1 cellular context compared by ENCODE assay signal in the genomic region with DNA sequence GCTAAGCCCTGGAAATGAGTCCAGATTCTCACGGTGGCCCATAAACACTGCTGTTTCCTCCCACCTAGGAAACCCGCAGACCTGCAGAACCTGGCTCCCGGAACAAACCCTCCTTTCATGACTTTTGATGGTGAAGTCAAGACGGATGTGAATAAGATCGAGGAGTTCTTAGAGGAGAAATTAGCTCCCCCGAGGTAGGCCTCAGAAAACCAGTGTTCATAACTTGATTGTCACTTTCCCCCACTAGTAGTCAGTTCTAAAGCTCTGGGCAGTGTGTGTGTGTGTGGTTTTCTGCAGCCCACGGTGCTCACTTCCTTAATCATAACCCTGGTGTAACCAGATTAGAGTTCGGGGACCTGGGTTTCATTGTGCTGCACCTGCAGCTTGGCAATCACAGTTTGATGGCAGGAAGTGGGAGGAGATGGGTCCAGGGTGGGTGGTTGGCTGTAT.
TF ChIP-seq lines count a peak whose summit lies in the region.

No MANE protein-coding gene starts in this region.

TF ChIP-seq in GM12878, 131 proteins besides CTCF, POLR2A, EP300 and RAD21 (continued from another document and continues in another):
- TF ChIP-seq EED (IDR thresholded peaks at IDR 0.05; ENCODE audit: low read depth) (peak; percentile 80), RUNX3 (IDR thresholded peaks at IDR 0.05; ENCODE audit: low read length) (peak; percentile 98), SMAD5 (IDR thresholded peaks at IDR 0.05; ENCODE audit: low read depth) (no peak), ZNF207 (IDR thresholded peaks at IDR 0.05; ENCODE audit: borderline replicate concordance) (no peak), JUNB (IDR thresholded peaks at IDR 0.05) (peak; percentile 69), SP1 (IDR thresholded peaks at IDR 0.05; ENCODE audit: low read depth, low read length) (peak; percentile 6), MEF2B (IDR thresholded peaks at IDR 0.05; ENCODE audit: partially characterized antibody, poor library complexity, severe bottlenecking) (peak; percentile 28), IKZF1 (conservative IDR thresholded peaks at IDR 0.05) (peak; percentile 49), ZZZ3 (IDR thresholded peaks at IDR 0.05; ENCODE audit: control insufficient read depth, insufficient read length, low read depth) (no peak), IKZF2 (IDR thresholded peaks at IDR 0.05) (peak; percentile 50), ETV6 (conservative IDR thresholded peaks at IDR 0.05 in 1 of 2, IDR thresholded peaks at IDR 0.05 in 1 of 2; ENCODE audit: borderline replicate concordance in 1 of 2, low read depth in 1 of 2) (peak in 1 of 2 experiments; percentile 78; a peak in 2 of 4 replicates), CHD2 (IDR thresholded peaks at IDR 0.05; ENCODE audit: borderline replicate concordance, low read depth, low read length) (no peak), ZNF622 (IDR thresholded peaks at IDR 0.05) (no peak), MTA2 (IDR thresholded peaks at IDR 0.05; ENCODE audit: low read depth) (peak; percentile 65), BCL11A (IDR thresholded peaks at IDR 0.05; ENCODE audit: low read depth, low read length) (peak; percentile 91), CBFB (IDR thresholded peaks at IDR 0.05; ENCODE audit: low read depth) (peak; percentile 91; the same call in 1 of the 2 replicates), GABPA (IDR thresholded peaks at IDR 0.05; ENCODE audit: low read depth) (peak; percentile 69; the same call in 1 of the 2 replicates), KLF5 (IDR thresholded peaks at IDR 0.05; ENCODE audit: partially characterized antibody) (no peak), MEF2A (IDR thresholded peaks at IDR 0.05; ENCODE audit: insufficient read depth, low read depth, low read length) (peak; percentile 78), PML (IDR thresholded peaks at IDR 0.05; ENCODE audit: low read length) (peak; percentile 63; the same call in 1 of the 2 replicates), WRNIP1 (IDR thresholded peaks at IDR 0.05; ENCODE audit: borderline replicate concordance, low read depth, low read length) (no peak), YY1 (IDR thresholded peaks at IDR 0.05; ENCODE audit: low read depth, low read length) (0 out of 2 replicates have a peak, but pooled peaks have one; percentile 37), CREM (IDR thresholded peaks at IDR 0.05; ENCODE audit: low read depth) (peak; percentile 71; the same call in 1 of the 2 replicates), EGR1 (IDR thresholded peaks at IDR 0.05; ENCODE audit: borderline replicate concordance in 1 of 2, low read depth in 2 of 2, low read length in 2 of 2) (peak in 1 of 2 experiments; percentile 32; a peak in 1 of 3 replicates), ATF7 (IDR thresholded peaks at IDR 0.05; ENCODE audit: low read depth) (0 out of 2 replicates have a peak, but pooled peaks have one; percentile 31), ZBED1 (IDR thresholded peaks at IDR 0.05; ENCODE audit: borderline replicate concordance) (peak; percentile 87; the same call in 1 of the 2 replicates), DPF2 (IDR thresholded peaks at IDR 0.05) (peak; percentile 77), SPI1 (IDR thresholded peaks at IDR 0.05; ENCODE audit: borderline replicate concordance, insufficient read depth, low read depth, low read length) (peak; percentile 95), CEBPB (IDR thresholded peaks at IDR 0.05; ENCODE audit: borderline replicate concordance in 1 of 2, low read depth in 2 of 2, low read length in 2 of 2) (0 out of 4 replicates have a peak, but pooled peaks of 1 of the 2 experiments have one; percentile 51), FOXM1 (IDR thresholded peaks at IDR 0.05; ENCODE audit: low read depth, low read length) (peak; percentile 73; the same call in 1 of the 2 replicates)
- TF ChIP-seq, protein P1, sequence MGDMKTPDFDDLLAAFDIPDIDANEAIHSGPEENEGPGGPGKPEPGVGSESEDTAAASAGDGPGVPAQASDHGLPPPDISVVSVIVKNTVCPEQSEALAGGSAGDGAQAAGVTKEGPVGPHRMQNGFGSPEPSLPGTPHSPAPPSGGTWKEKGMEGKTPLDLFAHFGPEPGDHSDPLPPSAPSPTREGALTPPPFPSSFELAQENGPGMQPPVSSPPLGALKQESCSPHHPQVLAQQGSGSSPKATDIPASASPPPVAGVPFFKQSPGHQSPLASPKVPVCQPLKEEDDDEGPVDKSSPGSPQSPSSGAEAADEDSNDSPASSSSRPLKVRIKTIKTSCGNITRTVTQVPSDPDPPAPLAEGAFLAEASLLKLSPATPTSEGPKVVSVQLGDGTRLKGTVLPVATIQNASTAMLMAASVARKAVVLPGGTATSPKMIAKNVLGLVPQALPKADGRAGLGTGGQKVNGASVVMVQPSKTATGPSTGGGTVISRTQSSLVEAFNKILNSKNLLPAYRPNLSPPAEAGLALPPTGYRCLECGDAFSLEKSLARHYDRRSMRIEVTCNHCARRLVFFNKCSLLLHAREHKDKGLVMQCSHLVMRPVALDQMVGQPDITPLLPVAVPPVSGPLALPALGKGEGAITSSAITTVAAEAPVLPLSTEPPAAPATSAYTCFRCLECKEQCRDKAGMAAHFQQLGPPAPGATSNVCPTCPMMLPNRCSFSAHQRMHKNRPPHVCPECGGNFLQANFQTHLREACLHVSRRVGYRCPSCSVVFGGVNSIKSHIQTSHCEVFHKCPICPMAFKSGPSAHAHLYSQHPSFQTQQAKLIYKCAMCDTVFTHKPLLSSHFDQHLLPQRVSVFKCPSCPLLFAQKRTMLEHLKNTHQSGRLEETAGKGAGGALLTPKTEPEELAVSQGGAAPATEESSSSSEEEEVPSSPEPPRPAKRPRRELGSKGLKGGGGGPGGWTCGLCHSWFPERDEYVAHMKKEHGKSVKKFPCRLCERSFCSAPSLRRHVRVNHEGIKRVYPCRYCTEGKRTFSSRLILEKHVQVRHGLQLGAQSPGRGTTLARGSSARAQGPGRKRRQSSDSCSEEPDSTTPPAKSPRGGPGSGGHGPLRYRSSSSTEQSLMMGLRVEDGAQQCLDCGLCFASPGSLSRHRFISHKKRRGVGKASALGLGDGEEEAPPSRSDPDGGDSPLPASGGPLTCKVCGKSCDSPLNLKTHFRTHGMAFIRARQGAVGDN (IDR thresholded peaks at IDR 0.05), result 0 out of 2 replicates have a peak, but pooled peaks have one; percentile 32
- TF ChIP-seq, protein P2, sequence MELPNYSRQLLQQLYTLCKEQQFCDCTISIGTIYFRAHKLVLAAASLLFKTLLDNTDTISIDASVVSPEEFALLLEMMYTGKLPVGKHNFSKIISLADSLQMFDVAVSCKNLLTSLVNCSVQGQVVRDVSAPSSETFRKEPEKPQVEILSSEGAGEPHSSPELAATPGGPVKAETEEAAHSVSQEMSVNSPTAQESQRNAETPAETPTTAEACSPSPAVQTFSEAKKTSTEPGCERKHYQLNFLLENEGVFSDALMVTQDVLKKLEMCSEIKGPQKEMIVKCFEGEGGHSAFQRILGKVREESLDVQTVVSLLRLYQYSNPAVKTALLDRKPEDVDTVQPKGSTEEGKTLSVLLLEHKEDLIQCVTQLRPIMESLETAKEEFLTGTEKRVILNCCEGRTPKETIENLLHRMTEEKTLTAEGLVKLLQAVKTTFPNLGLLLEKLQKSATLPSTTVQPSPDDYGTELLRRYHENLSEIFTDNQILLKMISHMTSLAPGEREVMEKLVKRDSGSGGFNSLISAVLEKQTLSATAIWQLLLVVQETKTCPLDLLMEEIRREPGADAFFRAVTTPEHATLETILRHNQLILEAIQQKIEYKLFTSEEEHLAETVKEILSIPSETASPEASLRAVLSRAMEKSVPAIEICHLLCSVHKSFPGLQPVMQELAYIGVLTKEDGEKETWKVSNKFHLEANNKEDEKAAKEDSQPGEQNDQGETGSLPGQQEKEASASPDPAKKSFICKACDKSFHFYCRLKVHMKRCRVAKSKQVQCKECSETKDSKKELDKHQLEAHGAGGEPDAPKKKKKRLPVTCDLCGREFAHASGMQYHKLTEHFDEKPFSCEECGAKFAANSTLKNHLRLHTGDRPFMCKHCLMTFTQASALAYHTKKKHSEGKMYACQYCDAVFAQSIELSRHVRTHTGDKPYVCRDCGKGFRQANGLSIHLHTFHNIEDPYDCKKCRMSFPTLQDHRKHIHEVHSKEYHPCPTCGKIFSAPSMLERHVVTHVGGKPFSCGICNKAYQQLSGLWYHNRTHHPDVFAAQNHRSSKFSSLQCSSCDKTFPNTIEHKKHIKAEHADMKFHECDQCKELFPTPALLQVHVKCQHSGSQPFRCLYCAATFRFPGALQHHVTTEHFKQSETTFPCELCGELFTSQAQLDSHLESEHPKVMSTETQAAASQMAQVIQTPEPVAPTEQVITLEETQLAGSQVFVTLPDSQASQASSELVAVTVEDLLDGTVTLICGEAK (IDR thresholded peaks at IDR 0.05; ENCODE audit: borderline replicate concordance), result 0 out of 2 replicates have a peak, but pooled peaks have one; percentile 35
- TF ChIP-seq, protein P3, sequence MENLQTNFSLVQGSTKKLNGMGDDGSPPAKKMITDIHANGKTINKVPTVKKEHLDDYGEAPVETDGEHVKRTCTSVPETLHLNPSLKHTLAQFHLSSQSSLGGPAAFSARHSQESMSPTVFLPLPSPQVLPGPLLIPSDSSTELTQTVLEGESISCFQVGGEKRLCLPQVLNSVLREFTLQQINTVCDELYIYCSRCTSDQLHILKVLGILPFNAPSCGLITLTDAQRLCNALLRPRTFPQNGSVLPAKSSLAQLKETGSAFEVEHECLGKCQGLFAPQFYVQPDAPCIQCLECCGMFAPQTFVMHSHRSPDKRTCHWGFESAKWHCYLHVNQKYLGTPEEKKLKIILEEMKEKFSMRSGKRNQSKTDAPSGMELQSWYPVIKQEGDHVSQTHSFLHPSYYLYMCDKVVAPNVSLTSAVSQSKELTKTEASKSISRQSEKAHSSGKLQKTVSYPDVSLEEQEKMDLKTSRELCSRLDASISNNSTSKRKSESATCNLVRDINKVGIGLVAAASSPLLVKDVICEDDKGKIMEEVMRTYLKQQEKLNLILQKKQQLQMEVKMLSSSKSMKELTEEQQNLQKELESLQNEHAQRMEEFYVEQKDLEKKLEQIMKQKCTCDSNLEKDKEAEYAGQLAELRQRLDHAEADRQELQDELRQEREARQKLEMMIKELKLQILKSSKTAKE (IDR thresholded peaks at IDR 0.05; ENCODE audit: low read depth, poor library complexity, severe bottlenecking), result no peak
- TF ChIP-seq, protein P4, sequence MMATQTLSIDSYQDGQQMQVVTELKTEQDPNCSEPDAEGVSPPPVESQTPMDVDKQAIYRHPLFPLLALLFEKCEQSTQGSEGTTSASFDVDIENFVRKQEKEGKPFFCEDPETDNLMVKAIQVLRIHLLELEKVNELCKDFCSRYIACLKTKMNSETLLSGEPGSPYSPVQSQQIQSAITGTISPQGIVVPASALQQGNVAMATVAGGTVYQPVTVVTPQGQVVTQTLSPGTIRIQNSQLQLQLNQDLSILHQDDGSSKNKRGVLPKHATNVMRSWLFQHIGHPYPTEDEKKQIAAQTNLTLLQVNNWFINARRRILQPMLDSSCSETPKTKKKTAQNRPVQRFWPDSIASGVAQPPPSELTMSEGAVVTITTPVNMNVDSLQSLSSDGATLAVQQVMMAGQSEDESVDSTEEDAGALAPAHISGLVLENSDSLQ (IDR thresholded peaks at IDR 0.05), result peak; percentile 32; the same call in 1 of the 2 replicates
- TF ChIP-seq, protein P5, sequence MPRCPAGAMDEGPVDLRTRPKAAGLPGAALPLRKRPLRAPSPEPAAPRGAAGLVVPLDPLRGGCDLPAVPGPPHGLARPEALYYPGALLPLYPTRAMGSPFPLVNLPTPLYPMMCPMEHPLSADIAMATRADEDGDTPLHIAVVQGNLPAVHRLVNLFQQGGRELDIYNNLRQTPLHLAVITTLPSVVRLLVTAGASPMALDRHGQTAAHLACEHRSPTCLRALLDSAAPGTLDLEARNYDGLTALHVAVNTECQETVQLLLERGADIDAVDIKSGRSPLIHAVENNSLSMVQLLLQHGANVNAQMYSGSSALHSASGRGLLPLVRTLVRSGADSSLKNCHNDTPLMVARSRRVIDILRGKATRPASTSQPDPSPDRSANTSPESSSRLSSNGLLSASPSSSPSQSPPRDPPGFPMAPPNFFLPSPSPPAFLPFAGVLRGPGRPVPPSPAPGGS (IDR thresholded peaks at IDR 0.05; ENCODE audit: borderline replicate concordance, insufficient read depth, low read depth, low read length, poor library complexity, severe bottlenecking), result peak; percentile 45
- TF ChIP-seq, protein P6, sequence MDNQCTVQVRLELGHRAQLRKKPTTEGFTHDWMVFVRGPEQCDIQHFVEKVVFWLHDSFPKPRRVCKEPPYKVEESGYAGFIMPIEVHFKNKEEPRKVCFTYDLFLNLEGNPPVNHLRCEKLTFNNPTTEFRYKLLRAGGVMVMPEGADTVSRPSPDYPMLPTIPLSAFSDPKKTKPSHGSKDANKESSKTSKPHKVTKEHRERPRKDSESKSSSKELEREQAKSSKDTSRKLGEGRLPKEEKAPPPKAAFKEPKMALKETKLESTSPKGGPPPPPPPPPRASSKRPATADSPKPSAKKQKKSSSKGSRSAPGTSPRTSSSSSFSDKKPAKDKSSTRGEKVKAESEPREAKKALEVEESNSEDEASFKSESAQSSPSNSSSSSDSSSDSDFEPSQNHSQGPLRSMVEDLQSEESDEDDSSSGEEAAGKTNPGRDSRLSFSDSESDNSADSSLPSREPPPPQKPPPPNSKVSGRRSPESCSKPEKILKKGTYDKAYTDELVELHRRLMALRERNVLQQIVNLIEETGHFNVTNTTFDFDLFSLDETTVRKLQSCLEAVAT (IDR thresholded peaks at IDR 0.05), result peak; percentile 43; the same call in 1 of the 2 replicates
- TF ChIP-seq, protein P7, sequence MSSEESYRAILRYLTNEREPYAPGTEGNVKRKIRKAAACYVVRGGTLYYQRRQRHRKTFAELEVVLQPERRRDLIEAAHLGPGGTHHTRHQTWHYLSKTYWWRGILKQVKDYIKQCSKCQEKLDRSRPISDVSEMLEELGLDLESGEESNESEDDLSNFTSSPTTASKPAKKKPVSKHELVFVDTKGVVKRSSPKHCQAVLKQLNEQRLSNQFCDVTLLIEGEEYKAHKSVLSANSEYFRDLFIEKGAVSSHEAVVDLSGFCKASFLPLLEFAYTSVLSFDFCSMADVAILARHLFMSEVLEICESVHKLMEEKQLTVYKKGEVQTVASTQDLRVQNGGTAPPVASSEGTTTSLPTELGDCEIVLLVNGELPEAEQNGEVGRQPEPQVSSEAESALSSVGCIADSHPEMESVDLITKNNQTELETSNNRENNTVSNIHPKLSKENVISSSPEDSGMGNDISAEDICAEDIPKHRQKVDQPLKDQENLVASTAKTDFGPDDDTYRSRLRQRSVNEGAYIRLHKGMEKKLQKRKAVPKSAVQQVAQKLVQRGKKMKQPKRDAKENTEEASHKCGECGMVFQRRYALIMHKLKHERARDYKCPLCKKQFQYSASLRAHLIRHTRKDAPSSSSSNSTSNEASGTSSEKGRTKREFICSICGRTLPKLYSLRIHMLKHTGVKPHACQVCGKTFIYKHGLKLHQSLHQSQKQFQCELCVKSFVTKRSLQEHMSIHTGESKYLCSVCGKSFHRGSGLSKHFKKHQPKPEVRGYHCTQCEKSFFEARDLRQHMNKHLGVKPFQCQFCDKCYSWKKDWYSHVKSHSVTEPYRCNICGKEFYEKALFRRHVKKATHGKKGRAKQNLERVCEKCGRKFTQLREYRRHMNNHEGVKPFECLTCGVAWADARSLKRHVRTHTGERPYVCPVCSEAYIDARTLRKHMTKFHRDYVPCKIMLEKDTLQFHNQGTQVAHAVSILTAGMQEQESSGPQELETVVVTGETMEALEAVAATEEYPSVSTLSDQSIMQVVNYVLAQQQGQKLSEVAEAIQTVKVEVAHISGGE (CRISPR knock-in tag; IDR thresholded peaks at IDR 0.05), result 0 out of 2 replicates have a peak, but pooled peaks have one; percentile 8
- TF ChIP-seq, protein P8, sequence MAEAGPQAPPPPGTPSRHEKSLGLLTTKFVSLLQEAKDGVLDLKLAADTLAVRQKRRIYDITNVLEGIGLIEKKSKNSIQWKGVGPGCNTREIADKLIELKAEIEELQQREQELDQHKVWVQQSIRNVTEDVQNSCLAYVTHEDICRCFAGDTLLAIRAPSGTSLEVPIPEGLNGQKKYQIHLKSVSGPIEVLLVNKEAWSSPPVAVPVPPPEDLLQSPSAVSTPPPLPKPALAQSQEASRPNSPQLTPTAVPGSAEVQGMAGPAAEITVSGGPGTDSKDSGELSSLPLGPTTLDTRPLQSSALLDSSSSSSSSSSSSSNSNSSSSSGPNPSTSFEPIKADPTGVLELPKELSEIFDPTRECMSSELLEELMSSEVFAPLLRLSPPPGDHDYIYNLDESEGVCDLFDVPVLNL (IDR thresholded peaks at IDR 0.05; ENCODE audit: low read depth, low read length), result no peak
